8 cellular contexts compared by ENCODE assay signal in the genomic region with DNA sequence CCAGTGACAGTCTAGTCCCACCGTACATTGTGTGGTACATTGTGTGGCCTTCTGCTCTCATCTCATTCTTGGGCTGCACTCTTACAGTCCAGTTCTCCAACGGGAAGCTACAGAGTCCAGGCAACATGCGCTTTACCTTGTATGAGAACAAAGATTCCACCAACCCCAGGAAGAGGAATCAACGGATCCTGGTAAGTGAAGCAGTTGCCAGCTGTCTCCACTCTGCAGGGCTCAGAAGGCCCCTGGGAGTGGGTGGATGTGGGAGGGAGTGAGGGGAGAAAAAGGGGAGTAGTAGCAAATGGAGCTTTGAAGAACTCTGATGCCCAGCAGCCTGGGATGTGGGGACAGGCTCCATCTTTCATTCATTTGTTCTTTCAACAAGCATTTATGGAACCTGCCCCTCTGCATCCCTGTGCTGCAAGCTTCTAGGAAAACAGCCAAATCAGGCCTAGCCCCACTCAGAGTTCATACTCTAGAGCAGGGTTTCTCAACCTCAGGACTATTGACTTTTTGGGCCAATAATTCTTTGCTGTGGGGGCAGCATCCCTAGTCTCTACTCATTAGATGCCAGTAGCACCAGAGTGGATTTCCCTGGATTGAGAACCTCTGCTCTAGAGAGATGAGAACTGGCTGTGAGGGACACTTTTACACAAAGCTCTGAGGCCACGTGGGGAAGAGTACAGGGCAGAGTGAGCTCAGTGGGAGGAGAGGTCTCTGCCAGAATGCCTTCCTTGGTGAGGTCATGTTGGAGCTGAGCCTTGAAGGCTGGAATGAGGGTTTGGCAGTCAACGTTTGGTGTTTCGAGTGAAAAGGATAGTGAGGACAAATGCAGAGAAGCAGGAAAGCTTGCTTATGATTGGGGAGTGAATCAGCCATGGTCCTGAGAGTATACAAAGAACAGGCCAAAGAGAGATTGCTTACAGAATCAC. TPM values are rescaled to one million over a fixed set of nuclear protein-coding genes. Genes with fewer than 3 reads are reported as not detected.
DNase-seq lines count a peak whose midpoint lies in the region; ATAC-seq, FAIRE-seq and TF ChIP-seq lines count a peak whose summit lies in the region.

No MANE protein-coding gene starts in this region.

- H3K4me1 ChIP-seq in HCT116 (ENCODE audit: control insufficient read depth in 1 of 2, insufficient read depth in 2 of 2, low read length in 2 of 2) (peaks cover 7 to 32% of the 10 kb centered on the region in 2 experiments), pancreas (peaks cover 13 to 19% (median 16%) of the 10 kb centered on the region in 3 donors)

- peak; percentile 85 for DNase-seq in AG09319 (ENCODE audit: extremely low read depth, low read depth)
- no peak for DNase-seq in HCT116 (ENCODE audit: low read depth, low spot score)
- DNase-seq in activated naive CD4-positive, alpha-beta T cell treated with anti-CD3 and anti-CD28 coated beads, Interleukin-2, amount 10 ng/mL, durations not matched to agents 7 days and 5 days = no peak
- peak; percentile 51 for DNase-seq in glomerular visceral epithelial cell (ENCODE audit: extremely low spot score)
- DNase-seq in pancreas = no peak
- no peak for DNase-seq in NCI-H1048 (lab: John Stamatoyannopoulos, UW)
- DNase-seq in activated CD8-positive, alpha-beta memory T cell treated with anti-CD3 and anti-CD28 coated beads for 24 hours = no peak

- H3K36me3 Mint-ChIP-seq in activated naive CD4-positive, alpha-beta T cell treated with anti-CD3 and anti-CD28 coated beads, Interleukin-2, amount 10 ng/mL, durations not matched to agents 7 days and 5 days = peaks cover 29% of the 10 kb centered on the region

- no peak for TF ChIP-seq CTCF in AG09319 (IDR thresholded peaks at IDR 0.05; ENCODE audit: low read depth, low read length)
- no peak for TF ChIP-seq CTCF in HCT116 (IDR thresholded peaks at IDR 0.05 in 2 of 3, conservative IDR thresholded peaks at IDR 0.05 in 1 of 3; ENCODE audit: borderline replicate concordance in 1 of 3, insufficient read depth in 1 of 3, low read depth in 2 of 3, low read length in 2 of 3)
- TF ChIP-seq CTCF in pancreas (IDR thresholded peaks at IDR 0.05) = no peak

- H3K4me1 Mint-ChIP-seq in activated naive CD4-positive, alpha-beta T cell treated with anti-CD3 and anti-CD28 coated beads, Interleukin-2, amount 10 ng/mL, durations not matched to agents 7 days and 5 days = peaks cover 48% of the 10 kb centered on the region

- peak overlapping the region; percentile 88 for H3K27ac Mint-ChIP-seq in activated naive CD4-positive, alpha-beta T cell treated with anti-CD3 and anti-CD28 coated beads, Interleukin-2, amount 10 ng/mL, durations not matched to agents 7 days and 5 days

- 8 to 10% methylated on average over 7 of the region's 7 CpGs for WGBS in pancreas, 2 donors

- no peaks in the 10 kb centered on the region for H3K9me2 ChIP-seq in HCT116 (ENCODE audit: insufficient read depth)

- H2AFZ ChIP-seq in HCT116 (ENCODE audit: low read depth, low read length, poor library complexity, severe bottlenecking) = no peak overlapping the region

- FAIRE-seq in pancreas (lab: Jason Lieb, UNC) = peak; percentile 45

- H4K20me1 ChIP-seq in HCT116 (ENCODE audit: insufficient read depth) = peaks cover 4% of the 10 kb centered on the region; the same call in 1 of the 2 replicates

- peak overlapping the region; percentile 63 for H3K27ac ChIP-seq in HCT116 (ENCODE audit: low read depth, low read length)
- H3K27ac ChIP-seq in pancreas = no peak overlapping the region

- no peaks in the 10 kb centered on the region for H3K9me3 Mint-ChIP-seq in activated naive CD4-positive, alpha-beta T cell treated with anti-CD3 and anti-CD28 coated beads, Interleukin-2, amount 10 ng/mL, durations not matched to agents 7 days and 5 days

- ATAC-seq in HCT116 = no peak
- ATAC-seq in pancreas = peak in 2 of 4 donors; percentile 5 to 31
- no peak for ATAC-seq in HG02970 (IDR thresholded peaks at IDR 0.05; ENCODE audit: low FRiP score, unreplicated experiment)

- RAD21 ChIA-PET in HCT116 (lab: Charles Lee; ENCODE audit: low non-redundant PET in 1 of 2, low total read pairs in 2 of 2, uncharacterized antibody in 2 of 2, unreplicated experiment in 2 of 2) = no interaction called here

- peaks cover 58% of the 10 kb centered on the region for H3K79me2 ChIP-seq in HCT116 (ENCODE audit: insufficient read depth, low read length)

- no peaks in the 10 kb centered on the region for H3K27me3 ChIP-seq in HCT116 (ENCODE audit: insufficient read depth, low read length)
- H3K27me3 ChIP-seq in pancreas = no peaks in the 10 kb centered on the region

- peak overlapping the region; percentile 90 for H3K4me3 Mint-ChIP-seq in activated naive CD4-positive, alpha-beta T cell treated with anti-CD3 and anti-CD28 coated beads, Interleukin-2, amount 10 ng/mL, durations not matched to agents 7 days and 5 days

- no peak for TF ChIP-seq POLR2A in HCT116 (IDR thresholded peaks at IDR 0.05; ENCODE audit: borderline replicate concordance, extremely low read depth, insufficient read depth, insufficient read length)

- POLR2A ChIA-PET in HCT116 (lab: Charles Lee) = interaction anchor here (1.2 to 1.4 kb wide), 2 partner anchors 9 to 22 kb away, joined by 3 to 5 read pairs; partner anchors contain the start of gene ZBTB5

- peak overlapping the region; percentile 96 for H3K9ac ChIP-seq in HCT116 (ENCODE audit: low read length)

- no peak for TF ChIP-seq RAD21 in HCT116 (IDR thresholded peaks at IDR 0.05; ENCODE audit: low read depth)

- CTCF ChIA-PET in HCT116 (lab: Charles Lee) = no interaction called here
- CTCF ChIA-PET in activated naive CD4-positive, alpha-beta T cell treated with anti-CD3 and anti-CD28 coated beads, Interleukin-2, amount 10 ng/mL, durations not matched to agents 7 days and 5 days (lab: Charles Lee) = interaction anchor here (1.3 kb wide), 1 partner anchor 71 kb away, joined by 3 read pairs; no protein-coding TSS in a partner anchor

- peak overlapping the region; percentile 92 to 100 for H3K4me3 ChIP-seq in HCT116 (replicated peaks in 1 of 2; ENCODE audit: low read depth in 1 of 2, low read length in 2 of 2)
- H3K4me3 ChIP-seq in pancreas = peak overlapping the region; percentile 56 to 91 (median 72)

- H3K36me3 ChIP-seq in HCT116 (ENCODE audit: control insufficient read depth in 1 of 2, insufficient read depth in 2 of 2, low read length in 2 of 2) = peaks cover 14 to 39% of the 10 kb centered on the region in 2 experiments; a peak in 3 of 4 replicates
- peaks cover 0 to 14% (median 0%) of the 10 kb centered on the region in 3 donors for H3K36me3 ChIP-seq in pancreas

- no peaks in the 10 kb centered on the region for H3K9me3 ChIP-seq in HCT116 (ENCODE audit: control insufficient read depth in 1 of 2, insufficient read depth in 1 of 2, low read depth in 1 of 2, low read length in 2 of 2)
- H3K9me3 ChIP-seq in pancreas = no peaks in the 10 kb centered on the region

- TSS peak; percentile 46 for BruUV-seq in HCT116 (replicated peaks; lab: Mats Ljungman, UMichigan)

- H3K27me3 Mint-ChIP-seq in activated naive CD4-positive, alpha-beta T cell treated with anti-CD3 and anti-CD28 coated beads, Interleukin-2, amount 10 ng/mL, durations not matched to agents 7 days and 5 days = peaks cover 7% of the 10 kb centered on the region

- intact Hi-C loops in HCT116 (cut with micrococcal nuclease) (loop anchor here (5.0 to 10.0 kb wide), 5 partner anchors 98 to 908 kb away; partner anchors contain the start of gene ALDH1B1), pancreas (cut with DNase I) (loop anchor here in 1 of 3 donors (10.0 kb wide), 2 partner anchors 108 to 268 kb away; partner anchors contain the start of genes TOMM5 and TRMT10B)

- peak overlapping the region; percentile 100 for H3K4me2 ChIP-seq in HCT116 (ENCODE audit: low read length)

TF ChIP-seq in HCT116, 20 proteins besides CTCF, POLR2A, EP300 and RAD21:
- TF ChIP-seq EZH2phosphoT487 (IDR thresholded peaks at IDR 0.05; ENCODE audit: borderline replicate concordance) (no peak), CEBPB (IDR thresholded peaks at IDR 0.05; ENCODE audit: low read depth) (no peak), FOSL1 (IDR thresholded peaks at IDR 0.05; ENCODE audit: low read depth) (no peak), MAX (IDR thresholded peaks at IDR 0.05) (no peak)

RNA-seq across cellular contexts. Expression of gene POLR1E, which starts 1.1 kb away (rescaled TPM):
- 60.9 TPM for total RNA-seq in HCT116 (2021; ENCODE audit: unreplicated experiment)
- 35.7 and 48.7 TPM in 2 replicates for polyA plus RNA-seq in HCT116 (2012)
- 10 to 100 TPM; 15.8 to 30.1 (median 21.3) TPM for total RNA-seq in pancreas
- polyA plus RNA-seq in pancreas = 10 to 100 TPM; 11.9 to 12.8 TPM

RNA-seq across cellular contexts. Expression of gene ZBTB5, which starts 21.6 kb away (rescaled TPM):
- total RNA-seq in HCT116 (2021; ENCODE audit: unreplicated experiment) = 22.3 TPM
- 13.1 and 15.3 TPM in 2 replicates for polyA plus RNA-seq in HCT116 (2012)
- total RNA-seq in pancreas = 1 to 10 TPM; 4.2 to 7.5 (median 4.8) TPM
- polyA plus RNA-seq in pancreas = 1 to 10 TPM; 2.8 to 4.9 TPM

Comparison
In these comparisons a context has a peak if more than half of its experiments do, and no peak if none do; other contexts are left out.
1. DNase-seq: peak in AG09319 (single experiment) and glomerular visceral epithelial cell (single experiment); none in HCT116 (single experiment), activated naive CD4-positive, alpha-beta T cell treated with anti-CD3 and anti-CD28 coated beads, Interleukin-2, amount 10 ng/mL, durations not matched to agents 7 days and 5 days (single experiment), pancreas (0 of 6), NCI-H1048 (single experiment) and activated CD8-positive, alpha-beta memory T cell treated with anti-CD3 and anti-CD28 coated beads for 24 hours (single experiment).